10 cellular contexts compared by ENCODE assay signal in genomic region chr11:94132152-94132558, GRCh38.
DNase-seq lines count a peak whose midpoint lies in the region; TF ChIP-seq lines count a peak whose summit lies in the region.
"Had no signal": no experiment of that assay in that cellular context is flagged by ENCODE, and none has a peak within 500 bp of the region (broad histone marks: within the 10 kb centered on the region; RNA-seq: fewer than 3 reads in every experiment).

No MANE protein-coding gene starts in this region.

- H3K9me2 ChIP-seq in Loucy (replicated peaks; ENCODE audit: low read depth, low read length), result no peaks in the 10 kb centered on the region

- H3K4me1 ChIP-seq in Loucy (ENCODE audit: insufficient read depth, low read length, poor library complexity, severe bottlenecking), result peaks cover 79% of the 10 kb centered on the region
- peaks cover 35 to 54% of the 10 kb centered on the region in 2 donors for H3K4me1 ChIP-seq in muscle layer of duodenum (ENCODE audit: control insufficient read depth in 1 of 2, insufficient read depth in 2 of 2, low read length in 2 of 2)

- H4K20me1 ChIP-seq in Loucy (ENCODE audit: insufficient read depth, low read length, poor library complexity, severe bottlenecking), result peaks cover 60% of the 10 kb centered on the region

- no peaks in the 10 kb centered on the region for H3K9me3 ChIP-seq in Loucy (ENCODE audit: insufficient read depth, low read depth, low read length)
- no peaks in the 10 kb centered on the region for H3K9me3 ChIP-seq in muscle layer of duodenum (ENCODE audit: control insufficient read depth in 1 of 2, low read length in 2 of 2)

- H3K36me3 ChIP-seq in Loucy (ENCODE audit: insufficient read depth, low read length) (no peaks in the 10 kb centered on the region), muscle layer of duodenum (ENCODE audit: control insufficient read depth in 1 of 2, insufficient read depth in 2 of 2, low read length in 2 of 2) (no peaks in the 10 kb centered on the region)

- H3K4me3 ChIP-seq in Loucy (ENCODE audit: low read length, poor library complexity, severe bottlenecking), result peak overlapping the region; percentile 92
- H3K4me3 ChIP-seq in muscle layer of duodenum (ENCODE audit: low read depth in 1 of 2, low read length in 2 of 2), result peak overlapping the region in 1 of 2 donors; percentile 71

- peaks cover 90% of the 10 kb centered on the region for H3K79me2 ChIP-seq in Loucy (ENCODE audit: insufficient read depth, low read length)

- TF ChIP-seq CTCF in Loucy (conservative IDR thresholded peaks at IDR 0.05; ENCODE audit: low read length) (no peak), GM20000 (IDR thresholded peaks at IDR 0.05; ENCODE audit: extremely low read depth, missing control alignments) (no peak)

- peak overlapping the region; percentile 23 for H3K9ac ChIP-seq in Loucy (ENCODE audit: low read depth, low read length, poor library complexity, severe bottlenecking)

- peak overlapping the region; percentile 92 for H3K4me2 ChIP-seq in Loucy (ENCODE audit: low read depth, low read length, poor library complexity, severe bottlenecking)

- DNase-seq in AG20443 (ENCODE audit: low spot score) (peak; percentile 50), dedifferentiated amniotic fluid mesenchymal stem cell (ENCODE audit: extremely low spot score) (peak; percentile 60), GM20000 (ENCODE audit: low spot score) (no peak), NCI-H526 (lab: John Stamatoyannopoulos, UW) (no peak)
- no peak for DNase-seq in activated CD4-positive, alpha-beta T cell treated with anti-CD3 and anti-CD28 coated beads for 4 hours
- no peak for DNase-seq in stimulated activated naive CD4-positive, alpha-beta T cell (lab: John Stamatoyannopoulos, UW)
- DNase-seq: activated T-cell treated with anti-CD3 and anti-CD28 coated beads, Interleukin-2, amount 50 U/mL, for 72 hours; T-helper 2 cell had no signal

- peak overlapping the region; percentile 97 for H3K27ac ChIP-seq in muscle layer of duodenum (ENCODE audit: low read length)

- H2AFZ ChIP-seq in Loucy (ENCODE audit: low read length), result no peak overlapping the region

- H3F3A ChIP-seq in Loucy (ENCODE audit: low read depth), result no peaks in the 10 kb centered on the region

- H3K27me3 ChIP-seq in Loucy (ENCODE audit: insufficient read depth, low read length, poor library complexity, severe bottlenecking) (no peaks in the 10 kb centered on the region), muscle layer of duodenum (ENCODE audit: low read depth, low read length) (no peaks in the 10 kb centered on the region)

Comparison
In these comparisons a context has a peak if more than half of its experiments do, and no peak if none do; other contexts are left out.
1. DNase-seq: peak in AG20443 (single experiment) and dedifferentiated amniotic fluid mesenchymal stem cell (single experiment); none in activated CD4-positive, alpha-beta T cell treated with anti-CD3 and anti-CD28 coated beads for 4 hours (0 of 2), GM20000 (single experiment), stimulated activated naive CD4-positive, alpha-beta T cell (0 of 6) and NCI-H526 (0 of 2).